Comparison of ENCODE assay signal across 1 cellular context in the genomic region with DNA sequence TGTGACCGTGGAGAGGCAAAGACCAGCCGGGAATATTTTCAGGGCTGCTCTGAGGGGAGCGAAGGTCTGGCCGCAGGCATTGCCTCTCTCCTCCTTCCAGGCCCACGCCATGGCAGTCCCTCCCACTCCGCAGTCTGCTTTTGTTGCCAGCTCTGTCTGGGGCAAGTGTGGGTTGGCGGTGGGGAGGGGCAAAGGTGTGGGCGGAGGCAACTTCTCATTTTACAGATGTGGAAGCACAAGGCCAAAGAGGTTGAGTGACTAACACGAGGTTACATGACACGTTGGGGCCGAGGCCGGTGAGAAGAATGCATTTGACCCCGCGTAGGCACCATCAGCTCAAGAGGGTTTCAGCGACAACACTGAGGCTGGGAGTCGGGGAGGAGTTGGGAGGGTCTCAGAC.
TF ChIP-seq lines count a peak whose summit lies in the region.

No MANE protein-coding gene starts in this region.

TF ChIP-seq in K562, 482 proteins besides CTCF, POLR2A, EP300 and RAD21 (continued from another document and continues in another):
- no peak for TF ChIP-seq MED1 (CRISPR knock-in tag; IDR thresholded peaks at IDR 0.05; ENCODE audit: borderline replicate concordance)
- TF ChIP-seq, protein P1, sequence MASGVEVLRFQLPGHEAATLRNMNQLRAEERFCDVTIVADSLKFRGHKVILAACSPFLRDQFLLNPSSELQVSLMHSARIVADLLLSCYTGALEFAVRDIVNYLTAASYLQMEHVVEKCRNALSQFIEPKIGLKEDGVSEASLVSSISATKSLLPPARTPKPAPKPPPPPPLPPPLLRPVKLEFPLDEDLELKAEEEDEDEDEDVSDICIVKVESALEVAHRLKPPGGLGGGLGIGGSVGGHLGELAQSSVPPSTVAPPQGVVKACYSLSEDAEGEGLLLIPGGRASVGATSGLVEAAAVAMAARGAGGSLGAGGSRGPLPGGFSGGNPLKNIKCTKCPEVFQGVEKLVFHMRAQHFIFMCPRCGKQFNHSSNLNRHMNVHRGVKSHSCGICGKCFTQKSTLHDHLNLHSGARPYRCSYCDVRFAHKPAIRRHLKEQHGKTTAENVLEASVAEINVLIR (CRISPR knock-in tag; IDR thresholded peaks at IDR 0.05): no peak
- no peak for TF ChIP-seq NR2C2 (CRISPR knock-in tag; IDR thresholded peaks at IDR 0.05)
- peak; percentile 39; the same call in 1 of the 2 replicates for TF ChIP-seq NR2C2 (tag; IDR thresholded peaks at IDR 0.05)
- no peak for TF ChIP-seq ZNF699 (CRISPR knock-in tag; IDR thresholded peaks at IDR 0.05; ENCODE audit: insufficient replicate concordance)
- TF ChIP-seq EGR1 (conservative IDR thresholded peaks at IDR 0.05): peak; percentile 91
- no peak for TF ChIP-seq COPS2 (conservative IDR thresholded peaks at IDR 0.05)
- TF ChIP-seq L3MBTL2 (IDR thresholded peaks at IDR 0.05): peak; percentile 97
- no peak for TF ChIP-seq PHTF2 (CRISPR knock-in tag; IDR thresholded peaks at IDR 0.05)
- no peak for TF ChIP-seq ZNF507 (tag; conservative IDR thresholded peaks at IDR 0.05)
- no peak for TF ChIP-seq TCF7 (IDR thresholded peaks at IDR 0.05; ENCODE audit: borderline replicate concordance)
- TF ChIP-seq, protein P2, sequence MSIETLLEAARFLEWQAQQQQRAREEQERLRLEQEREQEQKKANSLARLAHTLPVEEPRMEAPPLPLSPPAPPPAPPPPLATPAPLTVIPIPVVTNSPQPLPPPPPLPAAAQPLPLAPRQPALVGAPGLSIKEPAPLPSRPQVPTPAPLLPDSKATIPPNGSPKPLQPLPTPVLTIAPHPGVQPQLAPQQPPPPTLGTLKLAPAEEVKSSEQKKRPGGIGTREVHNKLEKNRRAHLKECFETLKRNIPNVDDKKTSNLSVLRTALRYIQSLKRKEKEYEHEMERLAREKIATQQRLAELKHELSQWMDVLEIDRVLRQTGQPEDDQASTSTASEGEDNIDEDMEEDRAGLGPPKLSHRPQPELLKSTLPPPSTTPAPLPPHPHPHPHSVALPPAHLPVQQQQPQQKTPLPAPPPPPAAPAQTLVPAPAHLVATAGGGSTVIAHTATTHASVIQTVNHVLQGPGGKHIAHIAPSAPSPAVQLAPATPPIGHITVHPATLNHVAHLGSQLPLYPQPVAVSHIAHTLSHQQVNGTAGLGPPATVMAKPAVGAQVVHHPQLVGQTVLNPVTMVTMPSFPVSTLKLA (conservative IDR thresholded peaks at IDR 0.05): 0 out of 4 replicates have a peak, but pooled peaks of 1 of the 2 experiments have one; percentile 42
- TF ChIP-seq NFRKB (IDR thresholded peaks at IDR 0.05; ENCODE audit: low read depth): no peak
- TF ChIP-seq RCOR1 (IDR thresholded peaks at IDR 0.05; ENCODE audit: borderline replicate concordance in 1 of 2, low read depth in 2 of 2, low read length in 2 of 2): no peak
- TF ChIP-seq FOXK1 (CRISPR knock-in tag; IDR thresholded peaks at IDR 0.05; ENCODE audit: borderline replicate concordance): no peak
- no peak for TF ChIP-seq BRD4 (IDR thresholded peaks at IDR 0.05)
- no peak for TF ChIP-seq KDM5B (IDR thresholded peaks at IDR 0.05; ENCODE audit: insufficient replicate concordance, low read depth, low read length)
- TF ChIP-seq, protein P3, sequence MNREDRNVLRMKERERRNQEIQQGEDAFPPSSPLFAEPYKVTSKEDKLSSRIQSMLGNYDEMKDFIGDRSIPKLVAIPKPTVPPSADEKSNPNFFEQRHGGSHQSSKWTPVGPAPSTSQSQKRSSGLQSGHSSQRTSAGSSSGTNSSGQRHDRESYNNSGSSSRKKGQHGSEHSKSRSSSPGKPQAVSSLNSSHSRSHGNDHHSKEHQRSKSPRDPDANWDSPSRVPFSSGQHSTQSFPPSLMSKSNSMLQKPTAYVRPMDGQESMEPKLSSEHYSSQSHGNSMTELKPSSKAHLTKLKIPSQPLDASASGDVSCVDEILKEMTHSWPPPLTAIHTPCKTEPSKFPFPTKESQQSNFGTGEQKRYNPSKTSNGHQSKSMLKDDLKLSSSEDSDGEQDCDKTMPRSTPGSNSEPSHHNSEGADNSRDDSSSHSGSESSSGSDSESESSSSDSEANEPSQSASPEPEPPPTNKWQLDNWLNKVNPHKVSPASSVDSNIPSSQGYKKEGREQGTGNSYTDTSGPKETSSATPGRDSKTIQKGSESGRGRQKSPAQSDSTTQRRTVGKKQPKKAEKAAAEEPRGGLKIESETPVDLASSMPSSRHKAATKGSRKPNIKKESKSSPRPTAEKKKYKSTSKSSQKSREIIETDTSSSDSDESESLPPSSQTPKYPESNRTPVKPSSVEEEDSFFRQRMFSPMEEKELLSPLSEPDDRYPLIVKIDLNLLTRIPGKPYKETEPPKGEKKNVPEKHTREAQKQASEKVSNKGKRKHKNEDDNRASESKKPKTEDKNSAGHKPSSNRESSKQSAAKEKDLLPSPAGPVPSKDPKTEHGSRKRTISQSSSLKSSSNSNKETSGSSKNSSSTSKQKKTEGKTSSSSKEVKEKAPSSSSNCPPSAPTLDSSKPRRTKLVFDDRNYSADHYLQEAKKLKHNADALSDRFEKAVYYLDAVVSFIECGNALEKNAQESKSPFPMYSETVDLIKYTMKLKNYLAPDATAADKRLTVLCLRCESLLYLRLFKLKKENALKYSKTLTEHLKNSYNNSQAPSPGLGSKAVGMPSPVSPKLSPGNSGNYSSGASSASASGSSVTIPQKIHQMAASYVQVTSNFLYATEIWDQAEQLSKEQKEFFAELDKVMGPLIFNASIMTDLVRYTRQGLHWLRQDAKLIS (CRISPR knock-in tag; IDR thresholded peaks at IDR 0.05): no peak
- no peak for TF ChIP-seq SIX5 (IDR thresholded peaks at IDR 0.05; ENCODE audit: borderline replicate concordance in 1 of 2, insufficient read depth in 1 of 2, low read depth in 1 of 2, low read length in 2 of 2)
- no peak for TF ChIP-seq SP2 (IDR thresholded peaks at IDR 0.05; ENCODE audit: extremely low read depth, low read depth, low read length, poor library complexity, severe bottlenecking)
- no peak for TF ChIP-seq ZNF79 (CRISPR knock-in tag; IDR thresholded peaks at IDR 0.05; ENCODE audit: low read depth)
- no peak for TF ChIP-seq GATAD2B (IDR thresholded peaks at IDR 0.05; ENCODE audit: borderline replicate concordance)
- TF ChIP-seq KLF1 (tag; IDR thresholded peaks at IDR 0.05): no peak
- TF ChIP-seq, protein P4, sequence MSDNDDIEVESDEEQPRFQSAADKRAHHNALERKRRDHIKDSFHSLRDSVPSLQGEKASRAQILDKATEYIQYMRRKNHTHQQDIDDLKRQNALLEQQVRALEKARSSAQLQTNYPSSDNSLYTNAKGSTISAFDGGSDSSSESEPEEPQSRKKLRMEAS (CRISPR knock-in tag; IDR thresholded peaks at IDR 0.05): peak; percentile 85
- no peak for TF ChIP-seq MTA1 (IDR thresholded peaks at IDR 0.05; ENCODE audit: borderline replicate concordance)
- no peak for TF ChIP-seq NFE2L1 (tag; IDR thresholded peaks at IDR 0.05; ENCODE audit: borderline replicate concordance, low read depth)
- no peak for TF ChIP-seq RAD51 (IDR thresholded peaks at IDR 0.05; ENCODE audit: borderline replicate concordance, low read depth)
- TF ChIP-seq, protein P5, sequence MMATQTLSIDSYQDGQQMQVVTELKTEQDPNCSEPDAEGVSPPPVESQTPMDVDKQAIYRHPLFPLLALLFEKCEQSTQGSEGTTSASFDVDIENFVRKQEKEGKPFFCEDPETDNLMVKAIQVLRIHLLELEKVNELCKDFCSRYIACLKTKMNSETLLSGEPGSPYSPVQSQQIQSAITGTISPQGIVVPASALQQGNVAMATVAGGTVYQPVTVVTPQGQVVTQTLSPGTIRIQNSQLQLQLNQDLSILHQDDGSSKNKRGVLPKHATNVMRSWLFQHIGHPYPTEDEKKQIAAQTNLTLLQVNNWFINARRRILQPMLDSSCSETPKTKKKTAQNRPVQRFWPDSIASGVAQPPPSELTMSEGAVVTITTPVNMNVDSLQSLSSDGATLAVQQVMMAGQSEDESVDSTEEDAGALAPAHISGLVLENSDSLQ (IDR thresholded peaks at IDR 0.05): 0 out of 2 replicates have a peak, but pooled peaks have one; percentile 30
- TF ChIP-seq SOX6 (IDR thresholded peaks at IDR 0.05): no peak
- TF ChIP-seq, protein P6, sequence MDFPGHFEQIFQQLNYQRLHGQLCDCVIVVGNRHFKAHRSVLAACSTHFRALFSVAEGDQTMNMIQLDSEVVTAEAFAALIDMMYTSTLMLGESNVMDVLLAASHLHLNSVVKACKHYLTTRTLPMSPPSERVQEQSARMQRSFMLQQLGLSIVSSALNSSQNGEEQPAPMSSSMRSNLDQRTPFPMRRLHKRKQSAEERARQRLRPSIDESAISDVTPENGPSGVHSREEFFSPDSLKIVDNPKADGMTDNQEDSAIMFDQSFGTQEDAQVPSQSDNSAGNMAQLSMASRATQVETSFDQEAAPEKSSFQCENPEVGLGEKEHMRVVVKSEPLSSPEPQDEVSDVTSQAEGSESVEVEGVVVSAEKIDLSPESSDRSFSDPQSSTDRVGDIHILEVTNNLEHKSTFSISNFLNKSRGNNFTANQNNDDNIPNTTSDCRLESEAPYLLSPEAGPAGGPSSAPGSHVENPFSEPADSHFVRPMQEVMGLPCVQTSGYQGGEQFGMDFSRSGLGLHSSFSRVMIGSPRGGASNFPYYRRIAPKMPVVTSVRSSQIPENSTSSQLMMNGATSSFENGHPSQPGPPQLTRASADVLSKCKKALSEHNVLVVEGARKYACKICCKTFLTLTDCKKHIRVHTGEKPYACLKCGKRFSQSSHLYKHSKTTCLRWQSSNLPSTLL (IDR thresholded peaks at IDR 0.05): no peak
- TF ChIP-seq ARNT (IDR thresholded peaks at IDR 0.05): no peak
- no peak for TF ChIP-seq TAF7 (tag; IDR thresholded peaks at IDR 0.05)
- TF ChIP-seq, protein P7, sequence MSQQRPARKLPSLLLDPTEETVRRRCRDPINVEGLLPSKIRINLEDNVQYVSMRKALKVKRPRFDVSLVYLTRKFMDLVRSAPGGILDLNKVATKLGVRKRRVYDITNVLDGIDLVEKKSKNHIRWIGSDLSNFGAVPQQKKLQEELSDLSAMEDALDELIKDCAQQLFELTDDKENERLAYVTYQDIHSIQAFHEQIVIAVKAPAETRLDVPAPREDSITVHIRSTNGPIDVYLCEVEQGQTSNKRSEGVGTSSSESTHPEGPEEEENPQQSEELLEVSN (IDR thresholded peaks at IDR 0.05; ENCODE audit: borderline replicate concordance in 1 of 2, extremely low read depth in 1 of 2, insufficient read depth in 1 of 2, insufficient read length in 1 of 2, low read depth in 1 of 2, low read length in 1 of 2, poor library complexity in 1 of 2, severe bottlenecking in 1 of 2): peak; percentile 59 to 76
- no peak for TF ChIP-seq ELF1 (tag; IDR thresholded peaks at IDR 0.05)
- no peak for TF ChIP-seq HDAC2 (IDR thresholded peaks at IDR 0.05)
- peak; percentile 41; the same call in 1 of the 2 replicates for TF ChIP-seq GABPB1 (CRISPR knock-in tag; IDR thresholded peaks at IDR 0.05)
- TF ChIP-seq CCAR2 (IDR thresholded peaks at IDR 0.05; ENCODE audit: low read depth, low read length): no peak
- no peak for TF ChIP-seq TBP (optimal IDR thresholded peaks at IDR 0.05; ENCODE audit: low read depth, low read length)
- no peak for TF ChIP-seq ZNF253 (CRISPR knock-in tag; conservative IDR thresholded peaks at IDR 0.05)
- no peak for TF ChIP-seq ZNF561 (CRISPR knock-in tag; conservative IDR thresholded peaks at IDR 0.05)
- no peak for TF ChIP-seq MTA2 (IDR thresholded peaks at IDR 0.05; ENCODE audit: low read depth)
- no peak for TF ChIP-seq ZNF551 (CRISPR knock-in tag; IDR thresholded peaks at IDR 0.05)
- TF ChIP-seq, protein P8, sequence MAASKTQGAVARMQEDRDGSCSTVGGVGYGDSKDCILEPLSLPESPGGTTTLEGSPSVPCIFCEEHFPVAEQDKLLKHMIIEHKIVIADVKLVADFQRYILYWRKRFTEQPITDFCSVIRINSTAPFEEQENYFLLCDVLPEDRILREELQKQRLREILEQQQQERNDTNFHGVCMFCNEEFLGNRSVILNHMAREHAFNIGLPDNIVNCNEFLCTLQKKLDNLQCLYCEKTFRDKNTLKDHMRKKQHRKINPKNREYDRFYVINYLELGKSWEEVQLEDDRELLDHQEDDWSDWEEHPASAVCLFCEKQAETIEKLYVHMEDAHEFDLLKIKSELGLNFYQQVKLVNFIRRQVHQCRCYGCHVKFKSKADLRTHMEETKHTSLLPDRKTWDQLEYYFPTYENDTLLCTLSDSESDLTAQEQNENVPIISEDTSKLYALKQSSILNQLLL (CRISPR knock-in tag; IDR thresholded peaks at IDR 0.05; ENCODE audit: borderline replicate concordance): no peak
- TF ChIP-seq ELF2 (CRISPR knock-in tag; IDR thresholded peaks at IDR 0.05): no peak
- TF ChIP-seq KAT2B (IDR thresholded peaks at IDR 0.05; ENCODE audit: low read depth, low read length): no peak
- no peak for TF ChIP-seq HDAC8 (tag; IDR thresholded peaks at IDR 0.05)
- TF ChIP-seq, protein P9, sequence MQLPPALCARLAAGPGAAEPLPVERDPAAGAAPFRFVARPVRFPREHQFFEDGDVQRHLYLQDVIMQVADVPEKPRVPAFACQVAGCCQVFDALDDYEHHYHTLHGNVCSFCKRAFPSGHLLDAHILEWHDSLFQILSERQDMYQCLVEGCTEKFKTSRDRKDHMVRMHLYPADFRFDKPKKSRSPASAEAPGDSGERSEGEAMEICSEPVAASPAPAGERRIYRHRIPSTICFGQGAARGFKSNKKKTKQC (CRISPR knock-in tag; IDR thresholded peaks at IDR 0.05): no peak
- no peak for TF ChIP-seq PYGO2 (tag; IDR thresholded peaks at IDR 0.05)
- no peak for TF ChIP-seq YY1 (IDR thresholded peaks at IDR 0.05; ENCODE audit: borderline replicate concordance in 1 of 3, control insufficient read depth in 1 of 3, extremely low read depth in 1 of 3, insufficient read depth in 3 of 3, insufficient read length in 1 of 3, insufficient replicate concordance in 2 of 3, low read depth in 1 of 3, low read length in 2 of 3)
- no peak for TF ChIP-seq FOXJ2 (tag; IDR thresholded peaks at IDR 0.05)
- TF ChIP-seq NR3C1 (CRISPR knock-in tag; IDR thresholded peaks at IDR 0.05): no peak
- TF ChIP-seq MAZ (CRISPR knock-in tag; conservative IDR thresholded peaks at IDR 0.05 in 1 of 2, IDR thresholded peaks at IDR 0.05 in 1 of 2): 0 out of 4 replicates have a peak, but pooled peaks of 1 of the 2 experiments have one; percentile 33
- no peak for TF ChIP-seq KLF6 (CRISPR knock-in tag; IDR thresholded peaks at IDR 0.05; ENCODE audit: borderline replicate concordance)
- TF ChIP-seq CHD4 (IDR thresholded peaks at IDR 0.05; ENCODE audit: insufficient read depth, insufficient replicate concordance, low read depth, low read length, poor library complexity, severe bottlenecking): no peak
- TF ChIP-seq TRIM24 (IDR thresholded peaks at IDR 0.05): no peak
- TF ChIP-seq CBX8 (IDR thresholded peaks at IDR 0.05; ENCODE audit: borderline replicate concordance, extremely low read depth, low read depth, low read length, poor library complexity, severe bottlenecking): no peak
- TF ChIP-seq ZNF324 (CRISPR knock-in tag; IDR thresholded peaks at IDR 0.05): no peak
- no peak for TF ChIP-seq ZNF431 (CRISPR knock-in tag; IDR thresholded peaks at IDR 0.05)
